ENCODE assay signal across 1 cellular context in the genomic region with DNA sequence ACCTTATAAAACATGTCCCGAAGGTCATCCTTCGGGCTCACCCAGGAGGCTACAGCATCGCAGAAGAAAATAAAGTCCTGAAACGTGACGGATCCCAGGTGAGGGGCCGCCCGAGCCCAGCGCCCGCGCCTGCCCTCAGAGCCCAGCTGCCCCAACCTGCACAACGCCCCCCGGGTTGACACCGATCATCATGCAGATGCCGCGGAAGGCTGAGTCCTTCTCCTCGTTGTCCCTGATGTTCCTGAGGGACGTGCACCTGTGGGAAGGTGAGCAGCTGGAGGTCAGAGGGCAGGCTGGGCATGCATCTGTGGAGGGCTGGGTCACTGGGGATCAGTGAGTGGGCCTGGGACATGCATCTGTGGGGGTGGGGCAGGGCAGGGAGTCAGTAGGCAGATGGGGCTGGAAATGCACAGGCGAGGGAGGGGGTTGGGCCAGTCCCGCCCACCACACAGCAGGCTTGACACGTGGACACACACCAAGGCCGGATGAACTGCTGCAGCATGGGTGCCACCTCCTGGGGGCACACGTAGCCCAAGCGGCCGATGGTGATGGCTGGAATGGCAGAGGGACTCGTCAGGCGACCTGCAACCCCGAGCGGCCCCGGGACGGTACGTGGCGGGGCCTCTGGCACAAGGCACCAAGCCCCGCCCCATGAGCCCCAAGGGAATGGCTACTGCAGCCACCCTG.
TF ChIP-seq lines count a peak whose summit lies in the region.

No MANE protein-coding gene starts in this region.

TF ChIP-seq in HepG2, 621 proteins besides CTCF, POLR2A, EP300 and RAD21:
- TF ChIP-seq, protein P1, sequence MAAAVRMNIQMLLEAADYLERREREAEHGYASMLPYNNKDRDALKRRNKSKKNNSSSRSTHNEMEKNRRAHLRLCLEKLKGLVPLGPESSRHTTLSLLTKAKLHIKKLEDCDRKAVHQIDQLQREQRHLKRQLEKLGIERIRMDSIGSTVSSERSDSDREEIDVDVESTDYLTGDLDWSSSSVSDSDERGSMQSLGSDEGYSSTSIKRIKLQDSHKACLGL (CRISPR knock-in tag; IDR thresholded peaks at IDR 0.05): no peak
- 0 out of 2 replicates have a peak, but pooled peaks have one; percentile 43 for TF ChIP-seq PCBP1 (IDR thresholded peaks at IDR 0.05; ENCODE audit: borderline replicate concordance, low read depth, low read length)
- TF ChIP-seq RBFOX2 (IDR thresholded peaks at IDR 0.05; ENCODE audit: low read depth, low read length): peak; percentile 51; the same call in 1 of the 2 replicates
- peak; percentile 73 for TF ChIP-seq AGO2 (optimal IDR thresholded peaks at IDR 0.05; ENCODE audit: low read depth, low read length)
TF ChIP-seq in HepG2: peak in this region for 3.
